Comparison of ENCODE assay signal across 8 cellular contexts in the genomic region with DNA sequence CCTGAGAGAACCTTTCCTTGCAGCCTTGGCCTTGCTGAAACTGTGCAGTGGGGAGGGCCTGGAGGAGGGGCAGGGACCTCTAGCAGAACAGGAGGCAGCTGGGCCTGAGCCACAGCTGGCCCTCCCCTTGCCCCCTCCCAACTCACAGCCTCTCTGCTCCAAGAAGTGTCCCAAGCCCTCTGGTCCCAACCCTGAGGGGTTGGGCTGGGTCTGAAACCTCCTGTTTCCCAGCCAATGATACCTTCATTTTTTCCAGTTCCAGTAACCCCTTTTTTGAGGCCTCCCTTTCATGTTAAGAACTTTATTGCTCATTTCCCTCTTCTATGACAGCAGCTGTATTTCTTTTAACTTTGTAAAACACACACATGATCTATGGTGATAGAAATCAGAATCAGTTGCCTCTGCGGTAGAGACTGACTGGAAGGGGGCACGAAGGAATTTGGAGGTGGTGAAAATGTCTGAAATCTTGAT. TPM values are rescaled to one million over a fixed set of nuclear protein-coding genes. Genes with fewer than 3 reads are reported as not detected.
DNase-seq lines count a peak whose midpoint lies in the region; ATAC-seq and TF ChIP-seq lines count a peak whose summit lies in the region.

No MANE protein-coding gene starts in this region.

- DNase-seq in ELF-1 (ENCODE audit: low read depth, low spot score) (peak; percentile 51), NOMO-1 treated with dmso at 0.1 percent for 144 hours (lab: John Stamatoyannopoulos, UW; ENCODE audit: unreplicated experiment) (peak; percentile 17), dorsolateral prefrontal cortex (peak in 1 of 10 donors; percentile 14), prostate gland (ENCODE audit: low spot score) (no peak), NCI-H446 treated with DMSO at 0.1 percent for 48 hours (lab: John Stamatoyannopoulos, UW) (no peak), NCI-H1930 (lab: John Stamatoyannopoulos, UW) (no peak)

- H3K27ac ChIP-seq in dorsolateral prefrontal cortex (peak overlapping the region in 55 of 59 donors; percentile 6 to 100 (median 77)), prostate gland (peak overlapping the region; percentile 99 to 100)

- no peaks in the 10 kb centered on the region for H3K36me3 ChIP-seq in prostate gland

- no peak for TF ChIP-seq POLR2A in prostate gland (IDR thresholded peaks at IDR 0.05)

- H3K4me3 ChIP-seq in dorsolateral prefrontal cortex (peak overlapping the region in 9 of 59 donors; percentile 3 to 48 (median 28)), prostate gland (no peak overlapping the region)

- no peaks in the 10 kb centered on the region for H3K9me3 ChIP-seq in prostate gland

- H3K27me3 ChIP-seq in dorsolateral prefrontal cortex (no peaks in the 10 kb centered on the region), prostate gland (replicated peaks; ENCODE audit: insufficient read depth) (no peaks in the 10 kb centered on the region)

- no peak for TF ChIP-seq CTCF in dorsolateral prefrontal cortex (IDR thresholded peaks at IDR 0.05 in 54 of 56, conservative IDR thresholded peaks at IDR 0.05 in 2 of 56; ENCODE audit: low read depth in 1 of 56, partially characterized antibody in 56 of 56)
- TF ChIP-seq CTCF in prostate gland (IDR thresholded peaks at IDR 0.05), result no peak

- ATAC-seq in GM21723 (IDR thresholded peaks at IDR 0.05; ENCODE audit: unreplicated experiment) (no peak), HG03439 (IDR thresholded peaks at IDR 0.05; ENCODE audit: unreplicated experiment) (no peak)

- WGBS in prostate gland, result 42% methylated on average over 2 of the region's 2 CpGs

- peaks cover 47% of the 10 kb centered on the region for H3K4me1 ChIP-seq in prostate gland (replicated peaks)

- intact Hi-C loops in dorsolateral prefrontal cortex (cut with DNase I), result no loop called here
- intact Hi-C loops in prostate gland (cut with DNase I), result no loop called here

RNA-seq across cellular contexts. Expression of gene ARMC12, which starts 17.9 kb away (rescaled TPM):
- 1 to 10 TPM in 101 of 120 experiments, under 1 TPM in 19; 0.41 to 7.1 (median 1.6) TPM for total RNA-seq in dorsolateral prefrontal cortex
- 1 to 10 TPM; 1.7 to 4.4 TPM for total RNA-seq in prostate gland

RNA-seq across cellular contexts. Expression of gene FKBP5, which starts 30.2 kb away (rescaled TPM):
- total RNA-seq in dorsolateral prefrontal cortex (100 to 1,000 TPM in 9 of 120 experiments, 10 to 100 TPM in 111; 12.0 to 124 (median 62.9) TPM), prostate gland (100 to 1,000 TPM; 201 to 248 TPM)

RNA-seq across cellular contexts. Expression of gene CLPSL2, which starts 57.5 kb away (rescaled TPM):
- total RNA-seq in dorsolateral prefrontal cortex (1 to 10 TPM in 10 of 120 experiments, not detected in 110; 1.3 to 3.1 (median 1.7) TPM), prostate gland (not detected)

Comparison
In these comparisons a context has a peak if more than half of its experiments do, and no peak if none do; other contexts are left out.
1. DNase-seq: peak in ELF-1 (single experiment) and NOMO-1 treated with dmso at 0.1 percent for 144 hours (single experiment); none in prostate gland (single experiment), NCI-H446 treated with DMSO at 0.1 percent for 48 hours (single experiment) and NCI-H1930 (0 of 2).